Comparison of ENCODE assay signal across 16 cellular contexts in genomic region chr14:69281450-69282169, GRCh38. TPM values are rescaled to one million over a fixed set of nuclear protein-coding genes. Genes with fewer than 3 reads are reported as not detected.
DNase-seq lines count a peak whose midpoint lies in the region; ATAC-seq, FAIRE-seq and TF ChIP-seq lines count a peak whose summit lies in the region.
"Had no signal": no experiment of that assay in that cellular context is flagged by ENCODE, and none has a peak within 500 bp of the region (broad histone marks: within the 10 kb centered on the region; RNA-seq: fewer than 3 reads in every experiment).

No MANE protein-coding gene starts in this region.

- H3K4me1 Mint-ChIP-seq in nephron progenitor cell = peaks cover under 1% of the 10 kb centered on the region
- H3K4me1 Mint-ChIP-seq: GM23338, naive B cell had no signal

- no peaks in the 10 kb centered on the region for H3K9me3 ChIP-seq in left ventricle myocardium inferior (replicated peaks)
- H3K9me3 ChIP-seq: esophagus muscularis mucosa, SK-N-SH, uterus had no signal

- CTCF ChIA-PET in HEK293T (lab: Yijun Ruan, JAX) = interaction anchor here (1.8 kb wide), 1 partner anchor 21 kb away, joined by 4 read pairs; the partner anchor contains the start of gene GALNT16

- intact Hi-C loops in left ventricle myocardium inferior (cut with micrococcal nuclease) = no loop called here

- no peaks in the 10 kb centered on the region for H3K27me3 Mint-ChIP-seq in nephron progenitor cell (ENCODE audit: low read depth, poor library complexity)

- H3K27me3 ChIP-seq in left ventricle myocardium inferior (ENCODE audit: low read depth) = no peaks in the 10 kb centered on the region
- H3K27me3 ChIP-seq: esophagus muscularis mucosa, uterus had no signal

- peaks cover 50% of the 10 kb centered on the region for H3K4me1 ChIP-seq in left ventricle myocardium inferior
- H3K4me1 ChIP-seq: uterus had no signal

- no peak for FAIRE-seq in GM12891 (lab: Jason Lieb, UNC)
- FAIRE-seq: D721Med had no signal

- H3K27ac ChIP-seq in left ventricle myocardium inferior (replicated peaks) = peak overlapping the region; percentile 49
- H3K27ac ChIP-seq: esophagus muscularis mucosa, skin epidermis, uterus had no signal

- no peak for TF ChIP-seq POLR2A in GM12891 (IDR thresholded peaks at IDR 0.05; ENCODE audit: low read depth, low read length)

- H3K9me3 Mint-ChIP-seq in nephron progenitor cell = peaks cover 13% of the 10 kb centered on the region
- H3K9me3 Mint-ChIP-seq: GM23338 had no signal

- H3K27ac Mint-ChIP-seq in nephron progenitor cell = no peak overlapping the region
- H3K27ac Mint-ChIP-seq: GM23338, naive B cell had no signal

- H3K4me3 Mint-ChIP-seq in nephron progenitor cell = no peak overlapping the region
- H3K4me3 Mint-ChIP-seq: GM23338, naive B cell had no signal

- H3K4me3 ChIP-seq in left ventricle myocardium inferior = no peak overlapping the region
- H3K4me3 ChIP-seq: esophagus muscularis mucosa, GM23338, skin epidermis, uterus had no signal

- ATAC-seq in GM21723 (IDR thresholded peaks at IDR 0.05; ENCODE audit: unreplicated experiment) (no peak), HG02970 (IDR thresholded peaks at IDR 0.05; ENCODE audit: low FRiP score, unreplicated experiment) (no peak)
- ATAC-seq: GM23338 had no signal

- no peak for TF ChIP-seq CTCF in left ventricle myocardium inferior (IDR thresholded peaks at IDR 0.05; ENCODE audit: borderline replicate concordance)
- no peak for TF ChIP-seq CTCF in nephron progenitor cell (IDR thresholded peaks at IDR 0.05)

- no peaks in the 10 kb centered on the region for H3K36me3 ChIP-seq in left ventricle myocardium inferior
- H3K36me3 ChIP-seq: esophagus muscularis mucosa, uterus had no signal

- POLR2A ChIA-PET in HEK293T (lab: Yijun Ruan, JAX) = no interaction called here

- DNase-seq in GM12891 (ENCODE audit: insufficient read length, low spot score) = no peak
- peak; percentile 45 for DNase-seq in HEK293T (ENCODE audit: extremely low spot score)
- peak; percentile 85 for DNase-seq in NCI-H2227 (lab: John Stamatoyannopoulos, UW; ENCODE audit: unreplicated experiment)
- peak; percentile 40 for DNase-seq in left ventricle myocardium inferior
- DNase-seq in nephron progenitor cell = no peak
- DNase-seq: activated CD4-positive, CD25-positive, alpha-beta regulatory T cell treated with anti-CD3 and anti-CD28 coated beads, Interleukin-2, amount 50 U/mL, for 72 hours; caudate nucleus; naive B cell; SK-N-SH; uterus had no signal

- no peaks in the 10 kb centered on the region for H3K36me3 Mint-ChIP-seq in nephron progenitor cell (ENCODE audit: low read depth)
- H3K36me3 Mint-ChIP-seq: naive B cell had no signal

TF ChIP-seq in GM12891, 5 proteins besides CTCF, POLR2A, EP300 and RAD21:
- peak; percentile 90 for TF ChIP-seq POU2F2 (IDR thresholded peaks at IDR 0.05; ENCODE audit: low read depth, low read length)
- no peak for TF ChIP-seq PAX5 (IDR thresholded peaks at IDR 0.05; ENCODE audit: insufficient read depth, low read length, severe bottlenecking)

TF ChIP-seq in HEK293T, 16 proteins besides CTCF, POLR2A, EP300 and RAD21:
- TF ChIP-seq TARDBP (IDR thresholded peaks at IDR 0.05) = no peak
- TF ChIP-seq LEF1 (IDR thresholded peaks at IDR 0.05; ENCODE audit: borderline replicate concordance) = no peak
- no peak for TF ChIP-seq FOXM1 (IDR thresholded peaks at IDR 0.05; ENCODE audit: borderline replicate concordance)
- TF ChIP-seq CTBP1 (IDR thresholded peaks at IDR 0.05; ENCODE audit: borderline replicate concordance) = no peak
- TF ChIP-seq ARNT (IDR thresholded peaks at IDR 0.05) = no peak
- no peak for TF ChIP-seq ELF4 (IDR thresholded peaks at IDR 0.05)
- TF ChIP-seq SP1 (IDR thresholded peaks at IDR 0.05) = no peak
- TF ChIP-seq NFRKB (IDR thresholded peaks at IDR 0.05) = no peak
- TF ChIP-seq FOXK2 (IDR thresholded peaks at IDR 0.05) = no peak
- TF ChIP-seq ZNF384 (IDR thresholded peaks at IDR 0.05) = no peak
- no peak for TF ChIP-seq BHLHE40 (IDR thresholded peaks at IDR 0.05; ENCODE audit: borderline replicate concordance)
- no peak for TF ChIP-seq SUZ12 (IDR thresholded peaks at IDR 0.05)
- TF ChIP-seq FOXA1 (IDR thresholded peaks at IDR 0.05) = no peak
- no peak for TF ChIP-seq HDGF (IDR thresholded peaks at IDR 0.05; ENCODE audit: borderline replicate concordance)
- no peak for TF ChIP-seq L3MBTL2 (conservative IDR thresholded peaks at IDR 0.05)
- TF ChIP-seq PKNOX1 (IDR thresholded peaks at IDR 0.05) = no peak

RNA-seq across cellular contexts. Expression of gene GALNT16, which starts 21.7 kb away (rescaled TPM):
- 0.14 TPM for polyA plus RNA-seq in GM12891 (2012; ENCODE audit: low read depth, missing spikeins)
- 70.5 TPM for total RNA-seq in left ventricle myocardium inferior

Comparison
In these comparisons a context has a peak if more than half of its experiments do, and no peak if none do; other contexts are left out.
1. DNase-seq: peak in HEK293T (single experiment), NCI-H2227 (single experiment) and left ventricle myocardium inferior (single experiment); none in GM12891 (single experiment) and nephron progenitor cell (single experiment).